In the genomic region with DNA sequence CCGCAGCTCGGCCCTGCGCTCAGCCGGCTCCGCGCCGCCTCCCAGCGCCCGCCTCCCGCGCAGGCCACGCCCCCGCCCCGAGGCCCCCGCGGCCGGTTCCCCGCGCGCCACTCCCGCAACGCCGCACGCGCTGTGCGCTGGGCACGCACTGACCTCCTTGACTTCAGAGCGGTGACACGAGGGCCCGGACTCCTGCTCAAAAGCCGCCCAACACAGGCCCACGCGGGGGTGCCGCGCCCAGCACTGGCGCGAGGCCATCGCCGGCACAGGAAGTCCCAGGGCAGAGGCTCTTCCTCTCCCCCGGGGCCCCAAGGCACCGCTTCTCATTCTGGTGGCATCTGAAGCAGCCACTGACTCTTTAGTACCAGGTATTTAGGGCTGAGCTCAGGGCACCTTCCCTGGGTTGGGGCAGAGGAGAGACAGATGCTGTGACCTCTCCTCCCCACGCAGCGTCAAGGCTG, we compare ENCODE assay signal across 8 cellular contexts. TPM values are rescaled to one million over a fixed set of nuclear protein-coding genes. Genes with fewer than 3 reads are reported as not detected.
A peak's percentile ranks its signal among the peaks of the same experiment; 100 is the strongest.
DNase-seq lines count a peak whose midpoint lies in the region; ATAC-seq, FAIRE-seq and TF ChIP-seq lines count a peak whose summit lies in the region.

No MANE protein-coding gene starts in this region.

- DNase-seq in GM12892 (ENCODE audit: insufficient read length) (peak; percentile 77), HEK293T (ENCODE audit: extremely low spot score) (peak; percentile 47), NCI-H2196 (lab: John Stamatoyannopoulos, UW; ENCODE audit: unreplicated experiment) (peak; percentile 73)
- peak; percentile 33 to 54 (median 50) for DNase-seq in activated CD8-positive, alpha-beta memory T cell treated with anti-CD3 and anti-CD28 coated beads for 48 hours (ENCODE audit: low read depth in 2 of 3, low spot score in 2 of 3)
- peak; percentile 65 for DNase-seq in stimulated activated naive B cell treated with anti-CD40 and anti-IgM and Interleukin-4, amounts not matched to agents 10 μg/mL and 1 μg/mL and 100 μg/mL, for 72 hours

- no peak; the same call in 1 of the 2 replicates for TF ChIP-seq POLR2A in GM12892 (IDR thresholded peaks at IDR 0.05; ENCODE audit: low read depth, low read length)

- H3K4me1 Mint-ChIP-seq in stimulated activated naive B cell treated with anti-CD40 and anti-IgM and Interleukin-4, amounts not matched to agents 10 μg/mL and 1 μg/mL and 100 μg/mL, for 72 hours, result peaks cover 49 to 87% of the 10 kb centered on the region in 2 donors

- no peaks in the 10 kb centered on the region for H3K27me3 ChIP-seq in endocrine pancreas (ENCODE audit: control insufficient read depth, insufficient read depth, low read length)
- no peaks in the 10 kb centered on the region for H3K27me3 ChIP-seq in mucosa of rectum (ENCODE audit: control insufficient read depth in 2 of 2, insufficient read depth in 2 of 2, low read length in 2 of 2)

- ATAC-seq in stimulated activated naive B cell treated with anti-CD40 and anti-IgM and Interleukin-4, amounts not matched to agents 10 μg/mL and 1 μg/mL and 100 μg/mL, for 72 hours (replicated peaks), result peak; percentile 60 to 64
- no peak for ATAC-seq in HG02970 (IDR thresholded peaks at IDR 0.05; ENCODE audit: low FRiP score, unreplicated experiment)

- H3K9ac ChIP-seq in endocrine pancreas (ENCODE audit: control insufficient read depth, insufficient read depth, low read length) (peak overlapping the region; percentile 47), mucosa of rectum (ENCODE audit: low read depth in 1 of 2, low read length in 2 of 2) (peak overlapping the region; percentile 36 to 72)

- H3K4me1 ChIP-seq in endocrine pancreas (ENCODE audit: control insufficient read depth, insufficient read depth, low read length) (no peaks in the 10 kb centered on the region), mucosa of rectum (ENCODE audit: control insufficient read depth in 2 of 2, insufficient read depth in 2 of 2, low read length in 2 of 2) (peaks cover 16 to 37% of the 10 kb centered on the region in 2 donors)

- H3K4me3 ChIP-seq in endocrine pancreas (ENCODE audit: control insufficient read depth, insufficient read depth, low read length) (no peak overlapping the region), mucosa of rectum (ENCODE audit: low read length in 2 of 2) (peak overlapping the region; percentile 60 to 68)

- POLR2A ChIA-PET in HEK293T (lab: Yijun Ruan, JAX), result interaction anchor here (1.5 kb wide), 1 partner anchor 16 kb away, joined by 3 read pairs; no protein-coding TSS in a partner anchor

- peaks cover 9 to 12% of the 10 kb centered on the region in 2 donors for H3K36me3 Mint-ChIP-seq in stimulated activated naive B cell treated with anti-CD40 and anti-IgM and Interleukin-4, amounts not matched to agents 10 μg/mL and 1 μg/mL and 100 μg/mL, for 72 hours

- peak overlapping the region; percentile 96 for H3K27ac Mint-ChIP-seq in stimulated activated naive B cell treated with anti-CD40 and anti-IgM and Interleukin-4, amounts not matched to agents 10 μg/mL and 1 μg/mL and 100 μg/mL, for 72 hours

- peak overlapping the region; percentile 86 to 95 for H3K4me3 Mint-ChIP-seq in stimulated activated naive B cell treated with anti-CD40 and anti-IgM and Interleukin-4, amounts not matched to agents 10 μg/mL and 1 μg/mL and 100 μg/mL, for 72 hours

- H3K36me3 ChIP-seq in endocrine pancreas (ENCODE audit: control insufficient read depth, insufficient read depth, low read length), result no peaks in the 10 kb centered on the region
- H3K36me3 ChIP-seq in mucosa of rectum (ENCODE audit: control insufficient read depth in 2 of 2, insufficient read depth in 2 of 2, low read length in 2 of 2), result no peaks in the 10 kb centered on the region

- no peaks in the 10 kb centered on the region for H3K27me3 Mint-ChIP-seq in stimulated activated naive B cell treated with anti-CD40 and anti-IgM and Interleukin-4, amounts not matched to agents 10 μg/mL and 1 μg/mL and 100 μg/mL, for 72 hours

- peak overlapping the region; percentile 49 to 87 for H3K27ac ChIP-seq in mucosa of rectum (ENCODE audit: low read depth in 2 of 2, low read length in 2 of 2)

- H3K9me3 ChIP-seq in endocrine pancreas (ENCODE audit: control insufficient read depth, low read length) (no peaks in the 10 kb centered on the region), mucosa of rectum (ENCODE audit: control insufficient read depth in 2 of 2, low read length in 2 of 2) (no peaks in the 10 kb centered on the region)

- FAIRE-seq in GM12892 (lab: Jason Lieb, UNC), result peak; percentile 42

- CTCF ChIA-PET in HEK293T (lab: Yijun Ruan, JAX), result interaction anchor here (0.6 to 1.7 kb wide), 6 partner anchors 19 to 1528 kb away, joined by 3 to 7 read pairs (median 3); no protein-coding TSS in a partner anchor

- no peaks in the 10 kb centered on the region for H3K9me3 Mint-ChIP-seq in stimulated activated naive B cell treated with anti-CD40 and anti-IgM and Interleukin-4, amounts not matched to agents 10 μg/mL and 1 μg/mL and 100 μg/mL, for 72 hours

TF ChIP-seq in HEK293T, 16 proteins besides CTCF, POLR2A, EP300 and RAD21:
- TF ChIP-seq, protein P1, sequence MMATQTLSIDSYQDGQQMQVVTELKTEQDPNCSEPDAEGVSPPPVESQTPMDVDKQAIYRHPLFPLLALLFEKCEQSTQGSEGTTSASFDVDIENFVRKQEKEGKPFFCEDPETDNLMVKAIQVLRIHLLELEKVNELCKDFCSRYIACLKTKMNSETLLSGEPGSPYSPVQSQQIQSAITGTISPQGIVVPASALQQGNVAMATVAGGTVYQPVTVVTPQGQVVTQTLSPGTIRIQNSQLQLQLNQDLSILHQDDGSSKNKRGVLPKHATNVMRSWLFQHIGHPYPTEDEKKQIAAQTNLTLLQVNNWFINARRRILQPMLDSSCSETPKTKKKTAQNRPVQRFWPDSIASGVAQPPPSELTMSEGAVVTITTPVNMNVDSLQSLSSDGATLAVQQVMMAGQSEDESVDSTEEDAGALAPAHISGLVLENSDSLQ (IDR thresholded peaks at IDR 0.05), result no peak
- no peak for TF ChIP-seq HDGF (IDR thresholded peaks at IDR 0.05; ENCODE audit: borderline replicate concordance)
- TF ChIP-seq ELF4 (IDR thresholded peaks at IDR 0.05), result no peak
- TF ChIP-seq SUZ12 (IDR thresholded peaks at IDR 0.05), result no peak
- no peak for TF ChIP-seq FOXA1 (IDR thresholded peaks at IDR 0.05)
- no peak for TF ChIP-seq LEF1 (IDR thresholded peaks at IDR 0.05; ENCODE audit: borderline replicate concordance)
- TF ChIP-seq BHLHE40 (IDR thresholded peaks at IDR 0.05; ENCODE audit: borderline replicate concordance), result no peak
- TF ChIP-seq ARNT (IDR thresholded peaks at IDR 0.05), result no peak
- TF ChIP-seq SP1 (IDR thresholded peaks at IDR 0.05), result no peak
- TF ChIP-seq TARDBP (IDR thresholded peaks at IDR 0.05), result no peak
- no peak for TF ChIP-seq ZNF384 (IDR thresholded peaks at IDR 0.05)
- TF ChIP-seq NFRKB (IDR thresholded peaks at IDR 0.05), result no peak
- no peak for TF ChIP-seq FOXK2 (IDR thresholded peaks at IDR 0.05)

RNA-seq across cellular contexts. Expression of a gene that starts 12.4 kb away (rescaled TPM):
- 9.3 TPM for polyA plus RNA-seq in GM12892 (2012; ENCODE audit: missing spikeins)
